In the genomic region with DNA sequence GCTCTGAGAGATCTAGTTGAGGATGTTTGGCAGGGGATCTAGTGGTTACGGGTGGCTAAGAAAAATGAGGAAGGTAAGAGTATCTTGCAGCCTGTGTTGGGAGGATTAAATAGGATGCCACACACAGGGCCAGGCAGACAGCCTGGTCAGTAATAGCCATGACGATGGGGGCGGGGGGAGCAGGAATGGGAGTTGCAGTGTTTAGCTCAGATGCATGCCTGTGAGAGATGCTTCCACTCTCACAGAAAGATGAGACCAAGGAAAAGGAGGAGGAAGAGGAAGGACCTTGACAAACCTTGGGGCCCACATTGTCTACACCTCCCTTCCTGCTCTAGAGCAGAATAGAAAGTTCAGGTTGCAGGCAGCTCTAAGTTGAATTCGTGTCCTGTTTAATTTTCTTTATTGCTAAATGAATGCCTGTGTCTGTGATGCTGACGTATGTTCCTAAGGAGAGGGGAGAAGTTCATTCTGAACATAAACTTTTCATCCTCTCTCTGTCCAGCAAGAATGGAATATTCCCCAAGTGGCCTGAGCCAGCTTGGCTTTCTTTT, we compare ENCODE assay signal across 12 cellular contexts. TPM values are rescaled to one million over a fixed set of nuclear protein-coding genes. Genes with fewer than 3 reads are reported as not detected.
DNase-seq lines count a peak whose midpoint lies in the region; ATAC-seq, FAIRE-seq and TF ChIP-seq lines count a peak whose summit lies in the region.
"Had no signal": no experiment of that assay in that cellular context is flagged by ENCODE, and none has a peak within 500 bp of the region (broad histone marks: within the 10 kb centered on the region; RNA-seq: fewer than 3 reads in every experiment).

No MANE protein-coding gene starts in this region.

- H3K27me3 ChIP-seq in heart right ventricle (no peaks in the 10 kb centered on the region), mucosa of rectum (ENCODE audit: control insufficient read depth in 2 of 2, insufficient read depth in 2 of 2, low read length in 2 of 2) (no peaks in the 10 kb centered on the region), small intestine (ENCODE audit: control insufficient read depth in 2 of 2, insufficient read depth in 2 of 2, low read length in 2 of 2) (no peaks in the 10 kb centered on the region)
- H3K27me3 ChIP-seq: thyroid gland had no signal

- intact Hi-C loops in heart right ventricle (cut with DNase I) (loop anchor here in 2 of 10 donors (5.0 kb wide), 2 partner anchors 35 to 110 kb away; no protein-coding TSS in a partner anchor), left ventricle myocardium superior (cut with micrococcal nuclease) (no loop called here)

- H3K4me3 ChIP-seq in heart right ventricle (no peak overlapping the region), coronary artery (peak overlapping the region; percentile 48), mucosa of rectum (ENCODE audit: low read length in 2 of 2) (no peak overlapping the region), small intestine (ENCODE audit: low read depth in 1 of 2, low read length in 2 of 2) (no peak overlapping the region)
- H3K4me3 ChIP-seq: thyroid gland had no signal

- H3K4me1 ChIP-seq in heart right ventricle (peaks cover 0 to 49% (median 39%) of the 10 kb centered on the region in 9 donors), mucosa of rectum (ENCODE audit: control insufficient read depth in 2 of 2, insufficient read depth in 2 of 2, low read length in 2 of 2) (peaks cover 5 to 9% of the 10 kb centered on the region in 2 donors), small intestine (ENCODE audit: control insufficient read depth in 2 of 2, insufficient read depth in 1 of 2, low read depth in 1 of 2, low read length in 1 of 2) (no peaks in the 10 kb centered on the region)

- peak in 1 of 8 donors; percentile 4 for ATAC-seq in heart right ventricle
- no peak for ATAC-seq in left ventricle myocardium superior
- no peak for ATAC-seq in GM18520 (IDR thresholded peaks at IDR 0.05; ENCODE audit: unreplicated experiment)
- no peak for ATAC-seq in HG02981 (IDR thresholded peaks at IDR 0.05; ENCODE audit: unreplicated experiment)

- DNase-seq in heart right ventricle = no peak
- DNase-seq in left ventricle myocardium superior = no peak
- no peak for DNase-seq in coronary artery (ENCODE audit: low spot score)
- DNase-seq in NCI-H510A treated with DMSO at 0.1 percent for 48 hours (lab: John Stamatoyannopoulos, UW) = no peak
- no peak for DNase-seq in small intestine
- DNase-seq: KG1; NCI-H69; stimulated activated CD4-positive, alpha-beta T cell treated with anti-CD3 and anti-CD28 coated beads, Interleukin-4, amount 100 ng/mL, for 24 hours; thyroid gland had no signal

- H3K36me3 ChIP-seq in heart right ventricle (peaks cover 0 to 100% (median 14%) of the 10 kb centered on the region in 9 donors), mucosa of rectum (ENCODE audit: control insufficient read depth in 2 of 2, insufficient read depth in 2 of 2, low read length in 2 of 2) (no peaks in the 10 kb centered on the region), small intestine (ENCODE audit: control insufficient read depth in 2 of 2, insufficient read depth in 2 of 2, low read length in 2 of 2) (no peaks in the 10 kb centered on the region)
- H3K36me3 ChIP-seq: thyroid gland had no signal

- no peaks in the 10 kb centered on the region for H3K9me3 ChIP-seq in heart right ventricle
- no peaks in the 10 kb centered on the region for H3K9me3 ChIP-seq in mucosa of rectum (ENCODE audit: control insufficient read depth in 2 of 2, low read length in 2 of 2)
- H3K9me3 ChIP-seq in small intestine (ENCODE audit: control insufficient read depth, low read depth) = no peaks in the 10 kb centered on the region
- H3K9me3 ChIP-seq: thyroid gland had no signal

- 54 to 65% methylated on average over 5 of the region's 5 CpGs for WGBS in heart right ventricle, 2 donors
- 46 to 74% (median 69%) methylated on average over 5 of the region's 5 CpGs for WGBS in small intestine, 3 donors

- H3K9ac ChIP-seq in mucosa of rectum (ENCODE audit: low read depth in 1 of 2, low read length in 2 of 2) = no peak overlapping the region

- H3K27ac ChIP-seq in heart right ventricle (peak overlapping the region in 8 of 10 donors; percentile 20 to 75 (median 66)), coronary artery (peak overlapping the region; percentile 82 to 84), mucosa of rectum (ENCODE audit: low read depth in 2 of 2, low read length in 2 of 2) (peak overlapping the region; percentile 51 to 78), small intestine (ENCODE audit: low read depth in 1 of 2, low read length in 1 of 2) (peak overlapping the region in 1 of 2 donors; percentile 83)

- no peak for FAIRE-seq in small intestine (lab: Jason Lieb, UNC)

- TF ChIP-seq CTCF in heart right ventricle (IDR thresholded peaks at IDR 0.05) (no peak), coronary artery (IDR thresholded peaks at IDR 0.05) (no peak)

RNA-seq across cellular contexts. Expression of gene TGFBI, which starts 28.7 kb away (rescaled TPM):
- total RNA-seq in heart right ventricle = 100 to 1,000 TPM in 1 of 10 donors, 10 to 100 TPM in 9; 29.6 to 137 (median 46.2) TPM
- 10 to 100 TPM; 65.5 to 69.9 TPM for polyA plus RNA-seq in heart right ventricle
- 47.6 TPM for total RNA-seq in left ventricle myocardium superior
- 10 to 100 TPM in 2 of 3 donors, 1 to 10 TPM in 1; 4.2 to 55.3 (median 41.3) TPM for polyA plus RNA-seq in small intestine
